1 cellular context compared by ENCODE assay signal in the genomic region with DNA sequence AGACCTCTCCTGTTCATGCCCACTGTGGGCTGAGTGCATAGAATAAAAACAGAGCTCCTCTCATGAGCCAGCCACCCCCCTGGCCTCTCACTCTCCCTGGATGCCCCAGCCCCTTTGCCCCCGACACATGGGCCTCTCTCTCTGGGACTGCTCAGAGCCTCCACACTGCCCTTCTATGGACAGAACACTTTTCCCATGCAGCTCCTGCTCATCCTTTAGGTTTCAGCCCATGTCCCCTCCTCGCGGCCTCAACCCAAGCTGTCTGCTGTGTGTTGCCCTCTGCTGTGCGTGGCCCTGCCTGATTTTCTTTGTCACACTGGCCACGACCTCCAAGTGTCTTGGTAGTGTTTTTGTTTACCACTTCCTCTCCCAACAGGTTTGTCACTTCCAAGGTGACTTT.
TF ChIP-seq lines count a peak whose summit lies in the region.

No MANE protein-coding gene starts in this region.

TF ChIP-seq in H1, 55 proteins besides CTCF, POLR2A, EP300 and RAD21:
- TF ChIP-seq KDM4A (IDR thresholded peaks at IDR 0.05; ENCODE audit: low read depth, low read length, severe bottlenecking), result no peak
- no peak for TF ChIP-seq EGR1 (IDR thresholded peaks at IDR 0.05; ENCODE audit: borderline replicate concordance, low read depth, low read length)
- TF ChIP-seq, protein P1, sequence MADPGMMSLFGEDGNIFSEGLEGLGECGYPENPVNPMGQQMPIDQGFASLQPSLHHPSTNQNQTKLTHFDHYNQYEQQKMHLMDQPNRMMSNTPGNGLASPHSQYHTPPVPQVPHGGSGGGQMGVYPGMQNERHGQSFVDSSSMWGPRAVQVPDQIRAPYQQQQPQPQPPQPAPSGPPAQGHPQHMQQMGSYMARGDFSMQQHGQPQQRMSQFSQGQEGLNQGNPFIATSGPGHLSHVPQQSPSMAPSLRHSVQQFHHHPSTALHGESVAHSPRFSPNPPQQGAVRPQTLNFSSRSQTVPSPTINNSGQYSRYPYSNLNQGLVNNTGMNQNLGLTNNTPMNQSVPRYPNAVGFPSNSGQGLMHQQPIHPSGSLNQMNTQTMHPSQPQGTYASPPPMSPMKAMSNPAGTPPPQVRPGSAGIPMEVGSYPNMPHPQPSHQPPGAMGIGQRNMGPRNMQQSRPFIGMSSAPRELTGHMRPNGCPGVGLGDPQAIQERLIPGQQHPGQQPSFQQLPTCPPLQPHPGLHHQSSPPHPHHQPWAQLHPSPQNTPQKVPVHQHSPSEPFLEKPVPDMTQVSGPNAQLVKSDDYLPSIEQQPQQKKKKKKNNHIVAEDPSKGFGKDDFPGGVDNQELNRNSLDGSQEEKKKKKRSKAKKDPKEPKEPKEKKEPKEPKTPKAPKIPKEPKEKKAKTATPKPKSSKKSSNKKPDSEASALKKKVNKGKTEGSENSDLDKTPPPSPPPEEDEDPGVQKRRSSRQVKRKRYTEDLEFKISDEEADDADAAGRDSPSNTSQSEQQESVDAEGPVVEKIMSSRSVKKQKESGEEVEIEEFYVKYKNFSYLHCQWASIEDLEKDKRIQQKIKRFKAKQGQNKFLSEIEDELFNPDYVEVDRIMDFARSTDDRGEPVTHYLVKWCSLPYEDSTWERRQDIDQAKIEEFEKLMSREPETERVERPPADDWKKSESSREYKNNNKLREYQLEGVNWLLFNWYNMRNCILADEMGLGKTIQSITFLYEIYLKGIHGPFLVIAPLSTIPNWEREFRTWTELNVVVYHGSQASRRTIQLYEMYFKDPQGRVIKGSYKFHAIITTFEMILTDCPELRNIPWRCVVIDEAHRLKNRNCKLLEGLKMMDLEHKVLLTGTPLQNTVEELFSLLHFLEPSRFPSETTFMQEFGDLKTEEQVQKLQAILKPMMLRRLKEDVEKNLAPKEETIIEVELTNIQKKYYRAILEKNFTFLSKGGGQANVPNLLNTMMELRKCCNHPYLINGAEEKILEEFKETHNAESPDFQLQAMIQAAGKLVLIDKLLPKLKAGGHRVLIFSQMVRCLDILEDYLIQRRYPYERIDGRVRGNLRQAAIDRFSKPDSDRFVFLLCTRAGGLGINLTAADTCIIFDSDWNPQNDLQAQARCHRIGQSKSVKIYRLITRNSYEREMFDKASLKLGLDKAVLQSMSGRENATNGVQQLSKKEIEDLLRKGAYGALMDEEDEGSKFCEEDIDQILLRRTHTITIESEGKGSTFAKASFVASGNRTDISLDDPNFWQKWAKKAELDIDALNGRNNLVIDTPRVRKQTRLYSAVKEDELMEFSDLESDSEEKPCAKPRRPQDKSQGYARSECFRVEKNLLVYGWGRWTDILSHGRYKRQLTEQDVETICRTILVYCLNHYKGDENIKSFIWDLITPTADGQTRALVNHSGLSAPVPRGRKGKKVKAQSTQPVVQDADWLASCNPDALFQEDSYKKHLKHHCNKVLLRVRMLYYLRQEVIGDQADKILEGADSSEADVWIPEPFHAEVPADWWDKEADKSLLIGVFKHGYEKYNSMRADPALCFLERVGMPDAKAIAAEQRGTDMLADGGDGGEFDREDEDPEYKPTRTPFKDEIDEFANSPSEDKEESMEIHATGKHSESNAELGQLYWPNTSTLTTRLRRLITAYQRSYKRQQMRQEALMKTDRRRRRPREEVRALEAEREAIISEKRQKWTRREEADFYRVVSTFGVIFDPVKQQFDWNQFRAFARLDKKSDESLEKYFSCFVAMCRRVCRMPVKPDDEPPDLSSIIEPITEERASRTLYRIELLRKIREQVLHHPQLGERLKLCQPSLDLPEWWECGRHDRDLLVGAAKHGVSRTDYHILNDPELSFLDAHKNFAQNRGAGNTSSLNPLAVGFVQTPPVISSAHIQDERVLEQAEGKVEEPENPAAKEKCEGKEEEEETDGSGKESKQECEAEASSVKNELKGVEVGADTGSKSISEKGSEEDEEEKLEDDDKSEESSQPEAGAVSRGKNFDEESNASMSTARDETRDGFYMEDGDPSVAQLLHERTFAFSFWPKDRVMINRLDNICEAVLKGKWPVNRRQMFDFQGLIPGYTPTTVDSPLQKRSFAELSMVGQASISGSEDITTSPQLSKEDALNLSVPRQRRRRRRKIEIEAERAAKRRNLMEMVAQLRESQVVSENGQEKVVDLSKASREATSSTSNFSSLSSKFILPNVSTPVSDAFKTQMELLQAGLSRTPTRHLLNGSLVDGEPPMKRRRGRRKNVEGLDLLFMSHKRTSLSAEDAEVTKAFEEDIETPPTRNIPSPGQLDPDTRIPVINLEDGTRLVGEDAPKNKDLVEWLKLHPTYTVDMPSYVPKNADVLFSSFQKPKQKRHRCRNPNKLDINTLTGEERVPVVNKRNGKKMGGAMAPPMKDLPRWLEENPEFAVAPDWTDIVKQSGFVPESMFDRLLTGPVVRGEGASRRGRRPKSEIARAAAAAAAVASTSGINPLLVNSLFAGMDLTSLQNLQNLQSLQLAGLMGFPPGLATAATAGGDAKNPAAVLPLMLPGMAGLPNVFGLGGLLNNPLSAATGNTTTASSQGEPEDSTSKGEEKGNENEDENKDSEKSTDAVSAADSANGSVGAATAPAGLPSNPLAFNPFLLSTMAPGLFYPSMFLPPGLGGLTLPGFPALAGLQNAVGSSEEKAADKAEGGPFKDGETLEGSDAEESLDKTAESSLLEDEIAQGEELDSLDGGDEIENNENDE (IDR thresholded peaks at IDR 0.05; ENCODE audit: insufficient replicate concordance, low read length), result no peak
- no peak for TF ChIP-seq YY1 (IDR thresholded peaks at IDR 0.05; ENCODE audit: low read depth, low read length)
- no peak for TF ChIP-seq SIRT6 (IDR thresholded peaks at IDR 0.05; ENCODE audit: low read length)
- no peak for TF ChIP-seq BRCA1 (IDR thresholded peaks at IDR 0.05; ENCODE audit: low read depth, low read length)
- no peak for TF ChIP-seq JUN (IDR thresholded peaks at IDR 0.05; ENCODE audit: low read depth, low read length)
- TF ChIP-seq, protein P2, sequence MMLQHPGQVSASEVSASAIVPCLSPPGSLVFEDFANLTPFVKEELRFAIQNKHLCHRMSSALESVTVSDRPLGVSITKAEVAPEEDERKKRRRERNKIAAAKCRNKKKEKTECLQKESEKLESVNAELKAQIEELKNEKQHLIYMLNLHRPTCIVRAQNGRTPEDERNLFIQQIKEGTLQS (IDR thresholded peaks at IDR 0.05; ENCODE audit: insufficient read depth, low read depth, low read length), result no peak
- no peak for TF ChIP-seq TBP (IDR thresholded peaks at IDR 0.05; ENCODE audit: low read depth, low read length)
- no peak for TF ChIP-seq HDAC2 (IDR thresholded peaks at IDR 0.05; ENCODE audit: borderline replicate concordance in 1 of 2, low read depth in 2 of 2, low read length in 2 of 2)
TF ChIP-seq in H1: peak in this region for 0.
